In genomic region chr12:110613422-110613770, GRCh38 we compare ENCODE assay signal across 8 cellular contexts. TPM values are rescaled to one million over a fixed set of nuclear protein-coding genes. Genes with fewer than 3 reads are reported as not detected.
A peak's percentile ranks its signal among the peaks of the same experiment; 100 is the strongest.
DNase-seq lines count a peak whose midpoint lies in the region; ATAC-seq, FAIRE-seq and TF ChIP-seq lines count a peak whose summit lies in the region.
"Not testable (repeated sequence)": the region's sequence is repeated elsewhere in the genome, so short reads cannot be mapped to it uniquely, and the experiment has no call there.

No MANE protein-coding gene starts in this region.

- not testable (repeated sequence) for BruUV-seq in K562 (replicated peaks; lab: Mats Ljungman, UMichigan); HepG2 (replicated peaks; lab: Mats Ljungman, UMichigan)

- not testable (repeated sequence) for H3K9me3 ChIP-seq in CD8-positive, alpha-beta T cell (ENCODE audit: low read length); WERI-Rb-1 (ENCODE audit: severe bottlenecking); K562 (replicated peaks; ENCODE audit: control insufficient read depth, insufficient read depth, low read depth, low read length); fibroblast of lung (ENCODE audit: control insufficient read depth, insufficient read depth, low read depth, low read length); HepG2 (ENCODE audit: low read length); ovary; thoracic aorta

- peak overlapping the region; percentile 83 for H3K27ac ChIP-seq in CD8-positive, alpha-beta T cell (ENCODE audit: low read depth, low read length)
- peak overlapping the region; percentile 67 for H3K27ac ChIP-seq in WERI-Rb-1
- H3K27ac ChIP-seq in K562 (ENCODE audit: extremely low read depth, low read depth, low read length): peak overlapping the region; percentile 11; the same call in 2 of the 3 replicates
- peak overlapping the region; percentile 83 for H3K27ac ChIP-seq in fibroblast of lung (ENCODE audit: insufficient read depth, low read length)
- not testable (repeated sequence) for H3K27ac ChIP-seq in HepG2 (ENCODE audit: extremely low read length, insufficient read depth, low read length)
- peak overlapping the region in 1 of 2 donors; percentile 38 for H3K27ac ChIP-seq in ovary
- H3K27ac ChIP-seq in thoracic aorta: peak overlapping the region in 1 of 2 donors; percentile 10

- H3K27me3 ChIP-seq in CD8-positive, alpha-beta T cell (ENCODE audit: insufficient read depth, low read length); WERI-Rb-1 (ENCODE audit: insufficient read depth, low read depth, severe bottlenecking); K562 (ENCODE audit: control insufficient read depth in 2 of 2, insufficient read depth in 2 of 2, low read length in 2 of 2); fibroblast of lung (ENCODE audit: control insufficient read depth, insufficient read depth, low read length); HepG2 (ENCODE audit: control insufficient read depth in 1 of 2, insufficient read depth in 2 of 2, low read length in 2 of 2); ovary; thoracic aorta (replicated peaks; ENCODE audit: insufficient read depth): not testable (repeated sequence)

- not testable (repeated sequence) for H3K4me1 Mint-ChIP-seq in CD8-positive, alpha-beta T cell (ENCODE audit: low read depth)

- not testable (repeated sequence) for H3K9me1 ChIP-seq in K562 (ENCODE audit: control insufficient read depth, insufficient read depth, low read length)

- peak overlapping the region; percentile 80 for H3K4me2 ChIP-seq in K562 (ENCODE audit: insufficient read depth, low read length)
- peak overlapping the region; percentile 96 for H3K4me2 ChIP-seq in fibroblast of lung (ENCODE audit: extremely low read depth, insufficient read depth, low read length)
- peak overlapping the region; percentile 74 for H3K4me2 ChIP-seq in HepG2 (ENCODE audit: low read depth, low read length)

- in situ Hi-C loops in K562 (cut with MboI): loop anchor here (10.0 kb wide), 1 partner anchor 211 kb away; no protein-coding TSS in a partner anchor
- in situ Hi-C loops in HepG2 (cut with HindIII; ENCODE audit: extremely low pct_ligation_motif_present, low pct_unique_long_range_greater_than_20kb): not testable (repeated sequence)

- H3K4me3 Mint-ChIP-seq in CD8-positive, alpha-beta T cell: peak overlapping the region; percentile 88

- not testable (repeated sequence) for ATAC-seq in CD8-positive, alpha-beta T cell; K562; HepG2; thoracic aorta (ENCODE audit: insufficient number of reproducible peaks, low FRiP score, low read depth)

- H3K4me1 ChIP-seq in CD8-positive, alpha-beta T cell (ENCODE audit: insufficient read depth, low read length); fibroblast of lung (ENCODE audit: control insufficient read depth, extremely low read depth, insufficient read depth, low read length); HepG2 (ENCODE audit: insufficient read depth, low read length); ovary (ENCODE audit: insufficient read depth): not testable (repeated sequence)
- H3K4me1 ChIP-seq in K562 (replicated peaks in 1 of 2; ENCODE audit: control insufficient read depth in 2 of 2, insufficient read depth in 2 of 2, low read length in 2 of 2): peaks cover 3 to 14% of the 10 kb centered on the region in 2 experiments; a peak in 4 of 5 replicates
- H3K4me1 ChIP-seq in thoracic aorta (ENCODE audit: control insufficient read depth in 1 of 2, low read depth in 2 of 2): peaks cover 0 to 11% of the 10 kb centered on the region in 2 donors

- H3K27ac Mint-ChIP-seq in CD8-positive, alpha-beta T cell: peak overlapping the region; percentile 85

- H3K36me3 Mint-ChIP-seq in CD8-positive, alpha-beta T cell: not testable (repeated sequence)

- CTCF ChIA-PET in CD8-positive, alpha-beta T cell (lab: Charles Lee): interaction anchor here (1.0 to 7.8 kb wide), 8 partner anchors 11 to 182 kb away, joined by 3 to 66 read pairs (median 3); partner anchors contain the start of gene ARPC3
- CTCF ChIA-PET in K562 (lab: Yijun Ruan, JAX; ENCODE audit: low intra/inter-chr PET ratio): interaction anchor here (1.1 kb wide), 1 partner anchor 14 kb away, joined by 3 read pairs; no protein-coding TSS in a partner anchor
- CTCF ChIA-PET in HepG2 (lab: Yijun Ruan, JAX; ENCODE audit: low intra/inter-chr PET ratio, low total read pairs): not testable (repeated sequence)

- not testable (repeated sequence) for H3K36me3 ChIP-seq in CD8-positive, alpha-beta T cell (ENCODE audit: insufficient read depth, low read length); WERI-Rb-1; K562 (ENCODE audit: control insufficient read depth, insufficient read depth, low read length); fibroblast of lung (ENCODE audit: control insufficient read depth, insufficient read depth, low read length); HepG2 (replicated peaks in 1 of 2; ENCODE audit: control insufficient read depth in 1 of 2, insufficient read depth in 2 of 2, low read length in 2 of 2); ovary; thoracic aorta

- POLR2A ChIA-PET in CD8-positive, alpha-beta T cell (lab: Charles Lee): interaction anchor here (0.7 to 1.7 kb wide), 10 partner anchors 8 to 182 kb away, joined by 3 to 7 read pairs (median 4); partner anchors contain the start of genes ARPC3, FAM216A, HVCN1 and RAD9B
- POLR2A ChIA-PET in K562 (lab: Yijun Ruan, JAX) (interaction anchor here (0.5 to 1.8 kb wide), 4 partner anchors 10 to 145 kb away, joined by 3 to 8 read pairs (median 3); partner anchors contain the start of genes FAM216A and GPN3), HepG2 (lab: Yijun Ruan, JAX) (interaction anchor here (1.0 to 1.7 kb wide), 5 partner anchors 35 to 164 kb away, joined by 3 to 8 read pairs (median 5); partner anchors contain the start of genes ARPC3, FAM216A, GPN3 and RAD9B)

- not testable (repeated sequence) for TF ChIP-seq CTCF in CD8-positive, alpha-beta T cell (IDR thresholded peaks at IDR 0.05); WERI-Rb-1 (IDR thresholded peaks at IDR 0.05; ENCODE audit: low read depth, low read length); K562 (IDR thresholded peaks at IDR 0.05 in 2 of 3, conservative IDR thresholded peaks at IDR 0.05 in 1 of 3; ENCODE audit: insufficient read depth in 2 of 3, low read depth in 1 of 3, low read length in 3 of 3); fibroblast of lung (conservative IDR thresholded peaks at IDR 0.05 in 1 of 2, IDR thresholded peaks at IDR 0.05 in 1 of 2; ENCODE audit: low read depth in 1 of 2, low read length in 2 of 2); HepG2 (CRISPR knock-in tag; IDR thresholded peaks at IDR 0.05); ovary (IDR thresholded peaks at IDR 0.05); thoracic aorta (IDR thresholded peaks at IDR 0.05)

- not testable (repeated sequence) for H3K79me2 ChIP-seq in K562 (ENCODE audit: control insufficient read depth, insufficient read depth, low read length); fibroblast of lung (ENCODE audit: control insufficient read depth, insufficient read depth, low read length); HepG2 (ENCODE audit: insufficient read depth, low read length)

- TF ChIP-seq POLR2A in K562 (conservative IDR thresholded peaks at IDR 0.05); HepG2 (IDR thresholded peaks at IDR 0.05; ENCODE audit: insufficient read depth in 1 of 2, low read depth in 2 of 2, low read length in 2 of 2); ovary (IDR thresholded peaks at IDR 0.05): not testable (repeated sequence)

- intact Hi-C loops in CD8-positive, alpha-beta T cell (cut with DNase I, micrococcal nuclease): loop anchor here (1.0 to 10.0 kb wide), 4 partner anchors 30 to 899 kb away; partner anchors contain the start of genes IFT81 (in 2 of the 2), ATP2A2 (in 1 of the 2), FAM222A (in 1 of the 2) and PPTC7 (in 1 of the 2)
- intact Hi-C loops in K562 (cut with micrococcal nuclease): not testable (repeated sequence)
- intact Hi-C loops in HepG2 (cut with micrococcal nuclease; ENCODE audit: unreplicated experiment): loop anchor here (5.0 kb wide), 1 partner anchor 274 kb away; no protein-coding TSS in a partner anchor
- intact Hi-C loops in ovary (cut with DNase I): loop anchor here in 1 of 4 donors (10.0 kb wide), 1 partner anchor 271 kb away; no protein-coding TSS in a partner anchor

- not testable (repeated sequence) for DNase-seq in CD8-positive, alpha-beta T cell; Jurkat, Clone E6-1 (ENCODE audit: low read depth, low spot score); WERI-Rb-1; K562 (ENCODE audit: extremely low read depth in 1 of 4, low spot score in 3 of 4); fibroblast of lung (ENCODE audit: low read depth in 2 of 2); HepG2 (ENCODE audit: low spot score); ovary; thoracic aorta (ENCODE audit: low spot score)

- H4K20me1 ChIP-seq in K562 (replicated peaks; ENCODE audit: control insufficient read depth, insufficient read depth, low read length); fibroblast of lung (ENCODE audit: control insufficient read depth, extremely low read depth, insufficient read depth, low read length); HepG2 (ENCODE audit: insufficient read depth, low read length): not testable (repeated sequence)

- H2AFZ ChIP-seq in K562 (ENCODE audit: low read depth, low read length): peak overlapping the region; percentile 92
- peak overlapping the region; percentile 95 for H2AFZ ChIP-seq in fibroblast of lung (ENCODE audit: low read length)
- peak overlapping the region; percentile 63 for H2AFZ ChIP-seq in HepG2 (ENCODE audit: low read length)

- not testable (repeated sequence) for H3K27me3 Mint-ChIP-seq in CD8-positive, alpha-beta T cell (ENCODE audit: low read depth)

- H3K9ac ChIP-seq in K562 (ENCODE audit: insufficient read depth in 1 of 2, low read depth in 2 of 2, low read length in 2 of 2): peak overlapping the region; percentile 51 to 90
- H3K9ac ChIP-seq in fibroblast of lung (ENCODE audit: insufficient read depth, low read length): peak overlapping the region; percentile 84
- peak overlapping the region; percentile 78 for H3K9ac ChIP-seq in HepG2 (ENCODE audit: insufficient read depth, low read depth, low read length)

- not testable (repeated sequence) for TF ChIP-seq RAD21 in K562 (CRISPR knock-in tag; conservative IDR thresholded peaks at IDR 0.05 in 1 of 2, IDR thresholded peaks at IDR 0.05 in 1 of 2); HepG2 (CRISPR knock-in tag; IDR thresholded peaks at IDR 0.05)

- not testable (repeated sequence) for H3K9me3 Mint-ChIP-seq in CD8-positive, alpha-beta T cell

- peak overlapping the region; percentile 75 for H3K4me3 ChIP-seq in CD8-positive, alpha-beta T cell (ENCODE audit: low read depth, low read length)
- H3K4me3 ChIP-seq in Jurkat, Clone E6-1 (ENCODE audit: low read length): peak overlapping the region; percentile 83
- H3K4me3 ChIP-seq in WERI-Rb-1 (ENCODE audit: low read depth, low read length): peak overlapping the region; percentile 71
- H3K4me3 ChIP-seq in K562: peak overlapping the region; percentile 49
- peak overlapping the region; percentile 66 to 76 (median 75) for H3K4me3 ChIP-seq in fibroblast of lung (replicated peaks in 1 of 4; ENCODE audit: control extremely low read depth in 1 of 4, insufficient read depth in 1 of 4, low read depth in 3 of 4, low read length in 4 of 4)
- peak overlapping the region; percentile 78 to 82 (median 78) for H3K4me3 ChIP-seq in HepG2 (replicated peaks in 1 of 3; ENCODE audit: insufficient read depth in 1 of 3, low read depth in 2 of 3, low read length in 3 of 3)
- H3K4me3 ChIP-seq in ovary: peak overlapping the region; percentile 85
- H3K4me3 ChIP-seq in thoracic aorta: peak overlapping the region; percentile 88

- 58% methylated on average over 6 of the region's 12 CpGs for WGBS in K562 (ENCODE audit: insufficient coverage, low coverage, missing lambda C conversion rate)
- 59% methylated on average over 12 of the region's 12 CpGs for WGBS in HepG2 (ENCODE audit: low lambda C conversion rate)
- WGBS in ovary, 3 donors: 41 to 54% (median 47%) methylated on average over 12 of the region's 12 CpGs

- not testable (repeated sequence) for TF ChIP-seq EP300 in K562 (IDR thresholded peaks at IDR 0.05; ENCODE audit: low read length); HepG2 (IDR thresholded peaks at IDR 0.05; ENCODE audit: low read depth in 2 of 2, low read length in 2 of 2); HepG2 (CRISPR knock-in tag; IDR thresholded peaks at IDR 0.05; ENCODE audit: borderline replicate concordance); ovary (IDR thresholded peaks at IDR 0.05)

- FAIRE-seq in K562 (lab: Jason Lieb, UNC); HepG2 (lab: Jason Lieb, UNC): not testable (repeated sequence)

RNA-seq across cellular contexts. Expression of gene TCTN1, which starts 0.5 kb away (rescaled TPM):
- total RNA-seq in CD8-positive, alpha-beta T cell: 1 to 10 TPM; 4.7 to 4.9 TPM
- 11.7 TPM for polyA plus RNA-seq in Jurkat, Clone E6-1 (2012; ENCODE audit: insufficient read depth, insufficient read length)
- 16.6 and 18.2 TPM in 2 replicates for total RNA-seq in K562 (2011; cell fraction: chromatin; rRNA removed; ENCODE audit: low replicate concordance)
- 8.3 and 13.5 TPM in 2 replicates for total RNA-seq in K562 (2011; cell fraction: nucleolus; rRNA removed)
- total RNA-seq in K562 (2011; cell fraction: nucleoplasm; rRNA removed): 15.0 and 27.9 TPM in 2 replicates
- 5.1 and 5.5 TPM in 2 replicates for total RNA-seq in K562 (2014; rRNA removed)
- total RNA-seq in K562 (2014; rRNA removed; fragmentation: Illumina TruSeq; extraction: Trizol): 3.7 and 4.7 TPM in 2 replicates
- 5.1 and 6.3 TPM in 2 replicates for total RNA-seq in K562 (2015; rRNA removed; fragmentation: Illumina TruSeq; extraction: Trizol)
- 3.8 and 4.0 TPM in 2 replicates for total RNA-seq in K562 (2021)
- polyA plus RNA-seq in K562 (2011; rRNA removed): 11.4 and 12.5 TPM in 2 replicates
- 9.8 and 10.2 TPM in 2 replicates for polyA plus RNA-seq in K562 (2011; cell fraction: cytosol; rRNA removed)
- polyA plus RNA-seq in K562 (2011; cell fraction: nucleus; rRNA removed): 26.2 and 26.6 TPM in 2 replicates
- 6.4 and 15.2 TPM in 2 replicates for polyA plus RNA-seq in K562 (2012)
- 4.2 and 5.7 TPM in 2 replicates for polyA plus RNA-seq in K562 (2014; fragmentation: Illumina TruSeq; extraction: Trizol)
- polyA plus RNA-seq in K562 (2014; fragmentation: Nextera tagmentation; extraction: Ambion mirVana): under 1 TPM; 0.32 to 0.98 TPM
- polyA plus RNA-seq in K562 (2014; rRNA removed): 3.7 and 7.2 TPM in 2 replicates
- polyA minus RNA-seq in K562 (2011; rRNA and poly(A)+ RNA removed): 9.4 and 10.4 TPM in 2 replicates
- 2.3 and 5.8 TPM in 2 replicates for polyA minus RNA-seq in K562 (2011; cell fraction: cytosol; rRNA and poly(A)+ RNA removed)
- polyA minus RNA-seq in K562 (2011; cell fraction: nucleus; rRNA and poly(A)+ RNA removed): 10.5 and 16.1 TPM in 2 replicates
- total RNA-seq in fibroblast of lung: 24.9 and 27.4 TPM in 2 replicates
- polyA plus RNA-seq in fibroblast of lung: 20.3 and 25.0 TPM in 2 replicates
- 20.8 and 24.8 TPM in 2 replicates for polyA plus RNA-seq in fibroblast of lung (2012)
- polyA minus RNA-seq in fibroblast of lung (ENCODE audit: low replicate concordance): 10.3 and 29.6 TPM in 2 replicates
- 8.9 and 16.0 TPM in 2 replicates for total RNA-seq in HepG2 (2016; rRNA removed; fragmentation: Illumina TruSeq; extraction: Trizol)
- 9.2 and 12.3 TPM in 2 replicates for total RNA-seq in HepG2 (2016; cell fraction: cytosol; rRNA removed; fragmentation: Illumina TruSeq; extraction: Trizol; ENCODE audit: low read depth)
- 6.9 and 17.5 TPM in 2 replicates for total RNA-seq in HepG2 (2016; cell fraction: insoluble cytoplasmic fraction; rRNA removed; fragmentation: Illumina TruSeq; extraction: Trizol)
- total RNA-seq in HepG2 (2016; cell fraction: membrane; rRNA removed; fragmentation: Illumina TruSeq; extraction: Trizol): 15.4 and 17.4 TPM in 2 replicates
- total RNA-seq in HepG2 (2016; cell fraction: nucleus; rRNA removed; fragmentation: Illumina TruSeq; extraction: Trizol): 22.8 and 24.9 TPM in 2 replicates
- polyA plus RNA-seq in HepG2 (2011; rRNA removed): 13.3 and 13.6 TPM in 2 replicates
- polyA plus RNA-seq in HepG2 (2011; cell fraction: cytosol; rRNA removed): 6.7 and 7.7 TPM in 2 replicates
- 23.4 and 26.4 TPM in 2 replicates for polyA plus RNA-seq in HepG2 (2011; cell fraction: nucleus; rRNA removed)
- polyA plus RNA-seq in HepG2 (2012): 9.0 and 11.5 TPM in 2 replicates
- polyA plus RNA-seq in HepG2 (2016; cell fraction: cytosol; fragmentation: Illumina TruSeq; extraction: Trizol; ENCODE audit: low read depth): 9.0 and 13.4 TPM in 2 replicates
- polyA plus RNA-seq in HepG2 (2016; cell fraction: insoluble cytoplasmic fraction; fragmentation: Illumina TruSeq; extraction: Trizol; ENCODE audit: low read depth): 7.3 and 7.9 TPM in 2 replicates
- 14.0 and 14.1 TPM in 2 replicates for polyA plus RNA-seq in HepG2 (2016; cell fraction: membrane; fragmentation: Illumina TruSeq; extraction: Trizol; ENCODE audit: low read depth)
- 38.7 and 42.7 TPM in 2 replicates for polyA plus RNA-seq in HepG2 (2016; cell fraction: nucleus; fragmentation: Illumina TruSeq; extraction: Trizol; ENCODE audit: insufficient read depth, low read depth)
- 15.1 and 25.2 TPM in 2 replicates for polyA minus RNA-seq in HepG2 (2011; rRNA and poly(A)+ RNA removed; ENCODE audit: low replicate concordance)
- polyA minus RNA-seq in HepG2 (2011; cell fraction: cytosol; rRNA and poly(A)+ RNA removed): 3.6 and 5.3 TPM in 2 replicates
- 13.9 and 19.4 TPM in 2 replicates for polyA minus RNA-seq in HepG2 (2011; cell fraction: nucleus; rRNA and poly(A)+ RNA removed)
- total RNA-seq in ovary: 100 to 1,000 TPM in 1 of 7 donors, 10 to 100 TPM in 6; 43.3 to 122 (median 47.9) TPM
- 10 to 100 TPM; 32.7 to 96.1 TPM for polyA plus RNA-seq in ovary
- total RNA-seq in thoracic aorta: 10 to 100 TPM; 40.9 to 42.0 TPM

RNA-seq across cellular contexts. Expression of gene PPTC7, which starts 30.3 kb away (rescaled TPM):
- total RNA-seq in CD8-positive, alpha-beta T cell: 10 to 100 TPM; 49.6 to 50.4 TPM
- 18.7 TPM for polyA plus RNA-seq in Jurkat, Clone E6-1 (2012; ENCODE audit: insufficient read depth, insufficient read length)
- total RNA-seq in K562 (2011; cell fraction: chromatin; rRNA removed; ENCODE audit: low replicate concordance): 18.9 and 40.1 TPM in 2 replicates
- 12.0 and 15.0 TPM in 2 replicates for total RNA-seq in K562 (2011; cell fraction: nucleolus; rRNA removed)
- total RNA-seq in K562 (2011; cell fraction: nucleoplasm; rRNA removed): 29.2 and 51.3 TPM in 2 replicates
- total RNA-seq in K562 (2014; rRNA removed) (5.3 and 5.4 TPM in 2 replicates), K562 (2014; rRNA removed; fragmentation: Illumina TruSeq; extraction: Trizol) (11.9 and 12.1 TPM in 2 replicates), K562 (2015; rRNA removed; fragmentation: Illumina TruSeq; extraction: Trizol) (7.6 and 8.0 TPM in 2 replicates), K562 (2021) (19.3 and 21.8 TPM in 2 replicates), fibroblast of lung (4.9 and 6.9 TPM in 2 replicates), HepG2 (2016; rRNA removed; fragmentation: Illumina TruSeq; extraction: Trizol) (4.8 and 8.5 TPM in 2 replicates), ovary (10 to 100 TPM; 13.5 to 25.5 (median 22.5) TPM), thoracic aorta (10 to 100 TPM; 11.8 to 30.4 TPM)
- polyA plus RNA-seq in K562 (2011; rRNA removed) (21.6 and 23.1 TPM in 2 replicates), K562 (2014; fragmentation: Illumina TruSeq; extraction: Trizol) (18.2 and 19.5 TPM in 2 replicates), K562 (2014; fragmentation: Nextera tagmentation; extraction: Ambion mirVana) (1 to 10 TPM; 2.6 to 4.7 TPM), K562 (2014; rRNA removed) (15.2 and 16.9 TPM in 2 replicates), fibroblast of lung (9.4 and 12.5 TPM in 2 replicates), HepG2 (2011; rRNA removed) (10.6 and 12.3 TPM in 2 replicates), ovary (10 to 100 TPM in 1 of 2 donors, 1 to 10 TPM in 1; 10.0 to 19.2 TPM)
- 7.9 and 14.3 TPM in 2 replicates for polyA plus RNA-seq in K562 (2011; cell fraction: cytosol; rRNA removed)
- polyA plus RNA-seq in K562 (2011; cell fraction: nucleus; rRNA removed): 17.9 and 24.3 TPM in 2 replicates
- polyA plus RNA-seq in K562 (2012): 13.8 and 15.4 TPM in 2 replicates
- 36.0 and 39.7 TPM in 2 replicates for polyA minus RNA-seq in K562 (2011; rRNA and poly(A)+ RNA removed)
- polyA minus RNA-seq in K562 (2011; cell fraction: cytosol; rRNA and poly(A)+ RNA removed): 14.9 and 17.1 TPM in 2 replicates
- 11.0 and 20.3 TPM in 2 replicates for polyA minus RNA-seq in K562 (2011; cell fraction: nucleus; rRNA and poly(A)+ RNA removed)
- polyA plus RNA-seq in fibroblast of lung (2012): 6.5 and 7.9 TPM in 2 replicates
- polyA minus RNA-seq in fibroblast of lung (ENCODE audit: low replicate concordance): 4.2 and 13.4 TPM in 2 replicates
- 1.6 and 1.9 TPM in 2 replicates for total RNA-seq in HepG2 (2016; cell fraction: cytosol; rRNA removed; fragmentation: Illumina TruSeq; extraction: Trizol; ENCODE audit: low read depth)
- 4.2 and 8.0 TPM in 2 replicates for total RNA-seq in HepG2 (2016; cell fraction: insoluble cytoplasmic fraction; rRNA removed; fragmentation: Illumina TruSeq; extraction: Trizol)
- 6.4 and 7.5 TPM in 2 replicates for total RNA-seq in HepG2 (2016; cell fraction: membrane; rRNA removed; fragmentation: Illumina TruSeq; extraction: Trizol)
- 12.1 and 12.8 TPM in 2 replicates for total RNA-seq in HepG2 (2016; cell fraction: nucleus; rRNA removed; fragmentation: Illumina TruSeq; extraction: Trizol)
- polyA plus RNA-seq in HepG2 (2011; cell fraction: cytosol; rRNA removed): 5.4 and 8.1 TPM in 2 replicates
- 6.7 and 6.8 TPM in 2 replicates for polyA plus RNA-seq in HepG2 (2011; cell fraction: nucleus; rRNA removed)
- polyA plus RNA-seq in HepG2 (2012): 10.9 and 11.6 TPM in 2 replicates
- 0.76 and 0.94 TPM in 2 replicates for polyA plus RNA-seq in HepG2 (2016; cell fraction: cytosol; fragmentation: Illumina TruSeq; extraction: Trizol; ENCODE audit: low read depth)
- polyA plus RNA-seq in HepG2 (2016; cell fraction: insoluble cytoplasmic fraction; fragmentation: Illumina TruSeq; extraction: Trizol; ENCODE audit: low read depth): 18.5 and 19.8 TPM in 2 replicates
- polyA plus RNA-seq in HepG2 (2016; cell fraction: membrane; fragmentation: Illumina TruSeq; extraction: Trizol; ENCODE audit: low read depth): 5.2 and 6.2 TPM in 2 replicates
- polyA plus RNA-seq in HepG2 (2016; cell fraction: nucleus; fragmentation: Illumina TruSeq; extraction: Trizol; ENCODE audit: insufficient read depth, low read depth): 20.2 and 21.2 TPM in 2 replicates
- polyA minus RNA-seq in HepG2 (2011; rRNA and poly(A)+ RNA removed; ENCODE audit: low replicate concordance): 44.4 and 46.8 TPM in 2 replicates
- polyA minus RNA-seq in HepG2 (2011; cell fraction: cytosol; rRNA and poly(A)+ RNA removed): 10.9 and 11.6 TPM in 2 replicates
- polyA minus RNA-seq in HepG2 (2011; cell fraction: nucleus; rRNA and poly(A)+ RNA removed): 23.0 and 23.1 TPM in 2 replicates
